ENCODE assay signal across 25 cellular contexts in the genomic region with DNA sequence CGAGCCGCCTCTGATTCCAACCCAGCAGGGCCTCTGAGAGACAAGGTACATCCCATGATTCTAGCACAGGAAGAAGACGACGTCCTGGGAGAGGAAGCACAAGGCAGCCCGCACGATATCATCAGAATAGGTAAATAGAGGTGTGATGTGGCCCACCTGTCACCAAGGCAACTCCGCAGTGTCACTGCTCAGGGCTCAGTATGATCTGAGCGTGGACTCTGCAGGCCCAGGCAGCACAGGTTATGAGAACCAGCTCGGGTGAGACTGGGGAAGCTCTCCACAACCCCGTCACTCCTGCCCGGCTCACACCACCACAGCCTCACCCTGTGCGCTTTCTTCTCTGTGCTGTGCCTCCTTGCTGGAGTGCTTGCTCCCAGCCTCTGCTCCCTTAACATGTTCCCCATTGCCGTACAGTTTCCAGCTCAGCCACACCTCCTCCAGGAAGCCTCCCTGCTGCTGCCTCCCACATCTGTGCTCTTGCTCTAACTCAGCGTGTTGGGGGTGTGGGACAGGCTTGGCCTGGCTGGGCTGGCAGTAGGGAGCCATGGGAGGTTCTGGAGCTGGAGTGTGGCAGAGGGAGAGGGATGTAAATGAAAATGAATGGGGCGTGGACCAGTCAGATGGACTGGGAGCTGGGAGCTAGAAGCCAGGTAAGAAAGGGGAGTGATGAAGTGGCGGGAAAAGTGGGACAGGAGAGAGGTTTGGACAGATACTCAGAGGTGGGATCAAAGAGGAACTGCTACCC. TPM values are rescaled to one million over a fixed set of nuclear protein-coding genes. Genes with fewer than 3 reads are reported as not detected.
DNase-seq lines count a peak whose midpoint lies in the region; ATAC-seq and TF ChIP-seq lines count a peak whose summit lies in the region.
"Had no signal": no experiment of that assay in that cellular context is flagged by ENCODE, and none has a peak within 500 bp of the region (broad histone marks: within the 10 kb centered on the region; RNA-seq: fewer than 3 reads in every experiment).

No MANE protein-coding gene starts in this region.

- no peak for DNase-seq in stimulated activated naive CD8-positive, alpha-beta T cell treated with anti-CD3 and anti-CD28 coated beads, Interleukin-15, amount 100 ng/mL, for 72 hours
- DNase-seq in stimulated activated naive CD8-positive, alpha-beta T cell treated with anti-CD3 and anti-CD28 coated beads, Interleukin-15, Interleukin-2, amounts not matched to agents 100 U/mL and 50 U/mL, for 24 hours, result no peak
- DNase-seq in chondrocyte (ENCODE audit: low spot score), result no peak
- DNase-seq in trophoblast cell, result no peak
- no peak for DNase-seq in T-cell
- DNase-seq: BE2C; CD4-positive, alpha-beta T cell; COR-L47; DMS 273 treated with DMSO at 0.1 percent for 48 hours; DMS79 treated with DMSO at 0.1 percent for 48 hours; GM23248; Kasumi-1; NCI-H1694 treated with DMSO at 0.1 percent for 48 hours; NCI-H2081 treated with DMSO at 0.1 percent for 48 hours; NCI-H2171 treated with DMSO at 0.1 percent for 48 hours; NCI-H526; Peyer's patch; SJCRH30 had no signal

- H3K27ac ChIP-seq in trophoblast cell (ENCODE audit: low read depth, low read length), result no peak overlapping the region
- H3K27ac ChIP-seq: GM23248, HL-60, Peyer's patch, SJCRH30 had no signal

- no peaks in the 10 kb centered on the region for H3K9me3 Mint-ChIP-seq in stimulated activated naive CD8-positive, alpha-beta T cell treated with anti-CD3 and anti-CD28 coated beads, Interleukin-15, amount 100 ng/mL, for 72 hours
- H3K9me3 Mint-ChIP-seq in chondrocyte (ENCODE audit: low read depth) (no peaks in the 10 kb centered on the region), T-cell (no peaks in the 10 kb centered on the region)
- H3K9me3 Mint-ChIP-seq: CD4-positive, alpha-beta T cell had no signal

- H3K4me3 Mint-ChIP-seq in stimulated activated naive CD8-positive, alpha-beta T cell treated with anti-CD3 and anti-CD28 coated beads, Interleukin-15, amount 100 ng/mL, for 72 hours, result no peak overlapping the region
- H3K4me3 Mint-ChIP-seq in chondrocyte (ENCODE audit: unreplicated experiment), result no peak overlapping the region
- no peak overlapping the region for H3K4me3 Mint-ChIP-seq in T-cell
- H3K4me3 Mint-ChIP-seq: CD4-positive, alpha-beta T cell had no signal

- H2AFZ ChIP-seq in trophoblast cell (ENCODE audit: insufficient read depth, low read length, poor library complexity), result no peak overlapping the region
- H2AFZ ChIP-seq: GM23248 had no signal

- H2BK120ac ChIP-seq in trophoblast cell (ENCODE audit: insufficient read depth, low read length, poor library complexity), result no peak overlapping the region

- H3K27me3 Mint-ChIP-seq in stimulated activated naive CD8-positive, alpha-beta T cell treated with anti-CD3 and anti-CD28 coated beads, Interleukin-15, amount 100 ng/mL, for 72 hours, result no peaks in the 10 kb centered on the region
- H3K27me3 Mint-ChIP-seq in chondrocyte (ENCODE audit: low read depth) (no peaks in the 10 kb centered on the region), T-cell (no peaks in the 10 kb centered on the region)
- H3K27me3 Mint-ChIP-seq: CD4-positive, alpha-beta T cell had no signal

- H3K14ac ChIP-seq in trophoblast cell (ENCODE audit: low read length), result no peak overlapping the region

- TF ChIP-seq CTCF in chondrocyte (IDR thresholded peaks at IDR 0.05), result no peak

- no peaks in the 10 kb centered on the region for H3K9me3 ChIP-seq in trophoblast cell (ENCODE audit: insufficient read depth, low read depth, low read length)
- H3K9me3 ChIP-seq: BE2C, HAP-1, Peyer's patch, SJCRH30 had no signal

- H3K36me3 ChIP-seq in trophoblast cell (ENCODE audit: control insufficient read depth in 1 of 2, insufficient read depth in 2 of 2, low read length in 2 of 2), result peaks cover 72 to 73% of the 10 kb centered on the region in 2 experiments

- no peak overlapping the region for H2AK5ac ChIP-seq in trophoblast cell (ENCODE audit: low read length)

- POLR2A ChIA-PET in T-cell (lab: Charles Lee), result no interaction called here

- H3K27me3 ChIP-seq in trophoblast cell (ENCODE audit: insufficient read depth, low read length), result no peaks in the 10 kb centered on the region
- H3K27me3 ChIP-seq: BE2C, Peyer's patch, SJCRH30 had no signal

- no peak overlapping the region for H3K23ac ChIP-seq in trophoblast cell (ENCODE audit: low read length)

- H3K4me3 ChIP-seq in trophoblast cell (ENCODE audit: low read depth, low read length), result peak overlapping the region; percentile 21
- H3K4me3 ChIP-seq: GM23248, HAP-1, Peyer's patch, SJCRH30 had no signal

- no peaks in the 10 kb centered on the region for H3K79me2 ChIP-seq in trophoblast cell (ENCODE audit: control insufficient read depth, insufficient read depth, low read length, poor library complexity)

- H4K12ac ChIP-seq in trophoblast cell (ENCODE audit: low read depth, low read length), result no peak overlapping the region

- no peaks in the 10 kb centered on the region for H3K4me1 ChIP-seq in trophoblast cell (ENCODE audit: control insufficient read depth in 1 of 2, insufficient read depth in 2 of 2, low read length in 2 of 2)
- H3K4me1 ChIP-seq: BE2C, HAP-1, Peyer's patch had no signal

- no peak overlapping the region for H3K4me2 ChIP-seq in trophoblast cell (ENCODE audit: low read length)

- peak overlapping the region; percentile 79 to 84 for H3K27ac Mint-ChIP-seq in stimulated activated naive CD8-positive, alpha-beta T cell treated with anti-CD3 and anti-CD28 coated beads, Interleukin-15, amount 100 ng/mL, for 72 hours
- H3K27ac Mint-ChIP-seq in chondrocyte (ENCODE audit: unreplicated experiment) (peak overlapping the region; percentile 27), T-cell (no peak overlapping the region)
- H3K27ac Mint-ChIP-seq: CD4-positive, alpha-beta T cell had no signal

- no peaks in the 10 kb centered on the region for H3K79me1 ChIP-seq in trophoblast cell (ENCODE audit: low read length)

- H2BK5ac ChIP-seq in trophoblast cell (ENCODE audit: low read depth, low read length, poor library complexity), result no peak overlapping the region

- no peak overlapping the region for H4K91ac ChIP-seq in trophoblast cell (ENCODE audit: low read depth, low read length)

- WGBS in trophoblast cell (ENCODE audit: extremely low coverage, insufficient coverage, insufficient read length), result no CpG with 5 or more reads among the region's 16 CpGs

- peaks cover 17% of the 10 kb centered on the region for H3K4me1 Mint-ChIP-seq in stimulated activated naive CD8-positive, alpha-beta T cell treated with anti-CD3 and anti-CD28 coated beads, Interleukin-15, amount 100 ng/mL, for 72 hours
- H3K4me1 Mint-ChIP-seq in chondrocyte (ENCODE audit: low read depth), result no peaks in the 10 kb centered on the region
- peaks cover 12 to 19% (median 16%) of the 10 kb centered on the region in 3 donors for H3K4me1 Mint-ChIP-seq in T-cell

- no peak overlapping the region for H2BK12ac ChIP-seq in trophoblast cell (ENCODE audit: low read length)

- H4K8ac ChIP-seq in trophoblast cell (ENCODE audit: low read depth, low read length), result no peak overlapping the region

- no peak for ATAC-seq in stimulated activated naive CD8-positive, alpha-beta T cell treated with anti-CD3 and anti-CD28 coated beads, Interleukin-15, amount 100 ng/mL, for 72 hours
- no peak for ATAC-seq in stimulated activated naive CD8-positive, alpha-beta T cell treated with anti-CD3 and anti-CD28 coated beads, Interleukin-15, Interleukin-2, amounts not matched to agents 100 U/mL and 50 U/mL, for 24 hours
- ATAC-seq in GM21526 (IDR thresholded peaks at IDR 0.05; ENCODE audit: low FRiP score, unreplicated experiment) (no peak), GM21786 (IDR thresholded peaks at IDR 0.05; ENCODE audit: unreplicated experiment) (no peak), T-cell (replicated peaks in 1 of 4) (no peak)

- peaks cover 32% of the 10 kb centered on the region for H3K36me3 Mint-ChIP-seq in chondrocyte (ENCODE audit: low read depth)
- H3K36me3 Mint-ChIP-seq in T-cell, result peaks cover 55% of the 10 kb centered on the region

- CTCF ChIA-PET in T-cell (lab: Charles Lee), result no interaction called here

- H3K18ac ChIP-seq in trophoblast cell (ENCODE audit: low read length), result no peak overlapping the region

- H3K4ac ChIP-seq in trophoblast cell (ENCODE audit: low read depth, low read length), result no peak overlapping the region

- H3K9ac ChIP-seq in trophoblast cell (ENCODE audit: low read length), result no peak overlapping the region
- H3K9ac ChIP-seq: GM23248 had no signal

RNA-seq across cellular contexts. Expression of gene METTL22, which starts 7.7 kb away (rescaled TPM):
- 33.5 to 39.9 TPM (median 33.9 TPM) in 3 replicates for total RNA-seq in chondrocyte
- 21.8 and 25.3 TPM in 2 replicates for polyA plus RNA-seq in trophoblast cell (2013)
- 10 to 100 TPM; 27.6 to 53.4 (median 34.4) TPM for total RNA-seq in T-cell

RNA-seq across cellular contexts. Expression of gene TMEM114, which starts 38.8 kb away (rescaled TPM):
- not detected in 3 replicates for total RNA-seq in chondrocyte
- polyA plus RNA-seq in trophoblast cell (2013), result not detected in 2 replicates
- total RNA-seq in T-cell, result not detected
- total RNA-seq: CD4-positive, alpha-beta T cell; GM23248; HT-29; MCF 10A; OCI-LY7; Peyer's patch; SJCRH30 had no signal
- polyA plus RNA-seq: GM23248 had no signal

RNA-seq across cellular contexts. Expression of gene ABAT, which starts 45.3 kb away (rescaled TPM):
- 2.1 to 3.1 TPM (median 2.1 TPM) in 3 replicates for total RNA-seq in chondrocyte
- 2.5 and 2.6 TPM in 2 replicates for polyA plus RNA-seq in trophoblast cell (2013)
- 10 to 100 TPM in 3 of 5 donors, 1 to 10 TPM in 2; 8.3 to 16.1 (median 11.7) TPM for total RNA-seq in T-cell

Comparison
In these comparisons a context has a peak if more than half of its experiments do, and no peak if none do; other contexts are left out.
1. H3K27ac Mint-ChIP-seq: peak in stimulated activated naive CD8-positive, alpha-beta T cell treated with anti-CD3 and anti-CD28 coated beads, Interleukin-15, amount 100 ng/mL, for 72 hours (2 of 2) and chondrocyte (single experiment); none in T-cell (0 of 2).